8 cellular contexts compared by ENCODE assay signal in genomic region chr19:48513289-48514122, GRCh38. TPM values are rescaled to one million over a fixed set of nuclear protein-coding genes. Genes with fewer than 3 reads are reported as not detected.
A peak's percentile ranks its signal among the peaks of the same experiment; 100 is the strongest.
DNase-seq lines count a peak whose midpoint lies in the region; ATAC-seq and TF ChIP-seq lines count a peak whose summit lies in the region.

No MANE protein-coding gene starts in this region.

- peak; percentile 97 for DNase-seq in G401 (ENCODE audit: low spot score)
- DNase-seq in IMR-90 = peak; percentile 64
- peak; percentile 62 to 68 for DNase-seq in PC-9
- peak; percentile 76 to 81 for DNase-seq in activated T-cell treated with anti-CD3 and anti-CD28 coated beads, Interleukin-2, amount 50 U/mL, for 72 hours
- DNase-seq in fibroblast of pulmonary artery (ENCODE audit: low read depth) = peak; percentile 72
- DNase-seq in natural killer cell = no peak
- DNase-seq in substantia nigra (lab: John Stamatoyannopoulos, UW) = peak; percentile 22 to 92 (median 68)

- no peaks in the 10 kb centered on the region for H3K79me1 ChIP-seq in IMR-90 (ENCODE audit: low read depth in 1 of 2, low read length in 2 of 2)

- no peaks in the 10 kb centered on the region for H3K36me3 Mint-ChIP-seq in activated T-cell treated with anti-CD3 and anti-CD28 coated beads, Interleukin-2, amount 50 U/mL, for 72 hours (ENCODE audit: insufficient read depth in 2 of 2)
- H3K36me3 Mint-ChIP-seq in natural killer cell = no peaks in the 10 kb centered on the region

- H2AK5ac ChIP-seq in IMR-90 (ENCODE audit: low read depth, low read length) = no peak overlapping the region

- no peak overlapping the region for H3K56ac ChIP-seq in IMR-90 (ENCODE audit: extremely low read depth, insufficient read depth, low read length)

- no peaks in the 10 kb centered on the region for H3K9me2 ChIP-seq in PC-9 (ENCODE audit: insufficient read depth)

- H4K91ac ChIP-seq in IMR-90 (ENCODE audit: insufficient read depth, low read depth, low read length) = no peak overlapping the region; the same call in 1 of the 2 replicates

- H3K27me3 ChIP-seq in IMR-90 (ENCODE audit: control insufficient read depth, insufficient read depth, low read length) (peaks cover 17% of the 10 kb centered on the region), PC-9 (ENCODE audit: insufficient read depth, low read depth) (no peaks in the 10 kb centered on the region)

- H3K36me3 ChIP-seq in IMR-90 (ENCODE audit: control insufficient read depth, insufficient read depth, low read length) (no peaks in the 10 kb centered on the region), PC-9 (ENCODE audit: low read depth) (no peaks in the 10 kb centered on the region)

- H3F3A ChIP-seq in PC-9 (ENCODE audit: insufficient read depth, low read depth) = peaks cover 45% of the 10 kb centered on the region; the same call in 1 of the 2 replicates

- in situ Hi-C loops in G401 (cut with HindIII; ENCODE audit: low sequenced_read_pairs) = no loop called here
- in situ Hi-C loops in IMR-90 (cut with MboI; ENCODE audit: low sequenced_read_pairs) = no loop called here

- no peak for TF ChIP-seq POLR2A in IMR-90 (IDR thresholded peaks at IDR 0.05; ENCODE audit: low read depth, low read length)

- H2BK20ac ChIP-seq in IMR-90 (ENCODE audit: low read depth, low read length) = no peak overlapping the region

- TF ChIP-seq CTCF in IMR-90 (conservative IDR thresholded peaks at IDR 0.05; ENCODE audit: low read depth, low read length) = no peak
- no peak for TF ChIP-seq CTCF in PC-9 (conservative IDR thresholded peaks at IDR 0.05)
- no peak for TF ChIP-seq CTCF in fibroblast of pulmonary artery (IDR thresholded peaks at IDR 0.05; ENCODE audit: low read length, missing control alignments)
- no peak for TF ChIP-seq CTCF in natural killer cell (IDR thresholded peaks at IDR 0.05)

- H3K27me3 Mint-ChIP-seq in activated T-cell treated with anti-CD3 and anti-CD28 coated beads, Interleukin-2, amount 50 U/mL, for 72 hours (ENCODE audit: low read depth) = no peaks in the 10 kb centered on the region
- H3K27me3 Mint-ChIP-seq in natural killer cell (ENCODE audit: low read depth in 2 of 2) = peaks cover 0 to 4% of the 10 kb centered on the region in 2 donors

- POLR2A ChIA-PET in IMR-90 (lab: Charles Lee; ENCODE audit: unreplicated experiment) = interaction anchor here (0.8 kb wide), 1 partner anchor 154 kb away, joined by 3 read pairs; no protein-coding TSS in a partner anchor
- POLR2A ChIA-PET in PC-9 (lab: Charles Lee; ENCODE audit: unreplicated experiment) = interaction anchor here (0.6 to 0.7 kb wide), 2 partner anchors 55 to 244 kb away, joined by 3 to 11 read pairs; partner anchors contain the start of gene ZNF114

- H2BK15ac ChIP-seq in IMR-90 (ENCODE audit: low read depth, low read length) = no peak overlapping the region

- H3K4me2 ChIP-seq in IMR-90 (ENCODE audit: low read depth, low read length) = peak overlapping the region; percentile 83
- peak overlapping the region; percentile 83 for H3K4me2 ChIP-seq in PC-9

- no peak overlapping the region for H3K4me3 Mint-ChIP-seq in activated T-cell treated with anti-CD3 and anti-CD28 coated beads, Interleukin-2, amount 50 U/mL, for 72 hours
- no peak overlapping the region for H3K4me3 Mint-ChIP-seq in natural killer cell

- dilution Hi-C loops in IMR-90 (cut with HindIII; ENCODE audit: low sequenced_read_pairs, unreplicated experiment) = no loop called here

- H4K20me1 ChIP-seq in IMR-90 (ENCODE audit: insufficient read depth, low read length) = no peaks in the 10 kb centered on the region
- H4K20me1 ChIP-seq in PC-9 (ENCODE audit: insufficient read depth) = no peaks in the 10 kb centered on the region

- no peaks in the 10 kb centered on the region for H3K79me2 ChIP-seq in PC-9 (ENCODE audit: low read depth)

- H3K14ac ChIP-seq in IMR-90 (replicated peaks; ENCODE audit: low read depth, low read length) = no peak overlapping the region; the same call in 1 of the 2 replicates

- H3K9me3 ChIP-seq in IMR-90 (ENCODE audit: control insufficient read depth, insufficient read depth, low read length) (no peaks in the 10 kb centered on the region), PC-9 (ENCODE audit: insufficient read depth, low read depth) (no peaks in the 10 kb centered on the region)

- peaks cover 17% of the 10 kb centered on the region for H3K4me1 Mint-ChIP-seq in activated T-cell treated with anti-CD3 and anti-CD28 coated beads, Interleukin-2, amount 50 U/mL, for 72 hours (ENCODE audit: low read depth)
- peaks cover 4 to 14% of the 10 kb centered on the region in 2 donors for H3K4me1 Mint-ChIP-seq in natural killer cell

- no peaks in the 10 kb centered on the region for H3K4me1 ChIP-seq in IMR-90 (ENCODE audit: control insufficient read depth, insufficient read depth, low read length)
- no peaks in the 10 kb centered on the region; the same call in 1 of the 2 replicates for H3K4me1 ChIP-seq in PC-9 (replicated peaks; ENCODE audit: insufficient read depth)

- intact Hi-C loops in IMR-90 (cut with micrococcal nuclease) = loop anchor here (5.0 kb wide), 1 partner anchor 39 kb away; the partner anchor contains the start of gene SULT2B1
- intact Hi-C loops in PC-9 (cut with micrococcal nuclease; ENCODE audit: unreplicated experiment) = loop anchor here (2.0 kb wide), 1 partner anchor 39 kb away; the partner anchor contains the start of gene SULT2B1
- intact Hi-C loops in natural killer cell (cut with micrococcal nuclease) = no loop called here

- H3K23ac ChIP-seq in IMR-90 (ENCODE audit: low read depth, low read length) = no peak overlapping the region

- CTCF ChIA-PET in IMR-90 (lab: Yijun Ruan, JAX) (interaction anchor here (0.5 kb wide), 1 partner anchor 158 kb away, joined by 3 read pairs; no protein-coding TSS in a partner anchor), PC-9 (lab: Charles Lee) (interaction anchor here (1.1 kb wide), 1 partner anchor 71 kb away, joined by 3 read pairs; no protein-coding TSS in a partner anchor)

- H2AK9ac ChIP-seq in IMR-90 (replicated peaks; ENCODE audit: low read depth, low read length, poor library complexity) = peak overlapping the region; percentile 69

- 1% methylated on average over 12 of the region's 54 CpGs; no CpG with 5 or more reads in 1 of the 2 experiments for WGBS in IMR-90 (ENCODE audit: extremely low coverage in 2 of 2, insufficient read length in 1 of 2), 2 experiments

- no peaks in the 10 kb centered on the region for H3K9me1 ChIP-seq in IMR-90 (ENCODE audit: insufficient read depth, low read length)

- peak overlapping the region; percentile 41 for H3K9ac ChIP-seq in IMR-90 (ENCODE audit: low read depth, low read length)

- peak overlapping the region; percentile 60 to 92; a peak in 3 of 4 replicates for H4K8ac ChIP-seq in IMR-90 (ENCODE audit: low read depth in 2 of 2, low read length in 2 of 2)

- H3K4ac ChIP-seq in IMR-90 (ENCODE audit: low read depth, low read length) = no peak overlapping the region

- H3K27ac ChIP-seq in IMR-90 (ENCODE audit: insufficient read depth, low read length) (peak overlapping the region; percentile 13; the same call in 1 of the 2 replicates), PC-9 (no peak overlapping the region), substantia nigra (ENCODE audit: low read depth, low read length, poor library complexity, severe bottlenecking) (peak overlapping the region; percentile 88)

- H3K4me3 ChIP-seq in IMR-90 (ENCODE audit: insufficient read depth, low read depth, low read length) (peak overlapping the region; percentile 57), PC-9 (peak overlapping the region; percentile 83), fibroblast of pulmonary artery (replicated peaks; ENCODE audit: low read depth, low read length) (peak overlapping the region; percentile 66)

- ATAC-seq in IMR-90 (ENCODE audit: low read depth) (peak; percentile 87), natural killer cell (peak; percentile 72 to 78 (median 77)), HG03139 (IDR thresholded peaks at IDR 0.05; ENCODE audit: unreplicated experiment) (no peak)
- peak; percentile 75 to 79 for ATAC-seq in activated T-cell treated with anti-CD3 and anti-CD28 coated beads, Interleukin-2, amount 50 U/mL, for 72 hours (replicated peaks in 1 of 2)

- H2BK5ac ChIP-seq in IMR-90 (ENCODE audit: low read depth, low read length, poor library complexity, severe bottlenecking) = no peak overlapping the region

- no peak overlapping the region; the same call in 1 of the 2 replicates for H3K18ac ChIP-seq in IMR-90 (ENCODE audit: low read depth, low read length)

- H3K9me3 Mint-ChIP-seq in activated T-cell treated with anti-CD3 and anti-CD28 coated beads, Interleukin-2, amount 50 U/mL, for 72 hours = no peaks in the 10 kb centered on the region
- H3K9me3 Mint-ChIP-seq in natural killer cell = no peaks in the 10 kb centered on the region

- peak overlapping the region; percentile 54; the same call in 1 of the 2 replicates for H4K5ac ChIP-seq in IMR-90 (ENCODE audit: low read depth, low read length)

- H3K27ac Mint-ChIP-seq in activated T-cell treated with anti-CD3 and anti-CD28 coated beads, Interleukin-2, amount 50 U/mL, for 72 hours = no peak overlapping the region
- no peak overlapping the region for H3K27ac Mint-ChIP-seq in natural killer cell

- no peak for TF ChIP-seq RAD21 in IMR-90 (IDR thresholded peaks at IDR 0.05; ENCODE audit: low read length)

- peak overlapping the region; percentile 96 for H2AFZ ChIP-seq in IMR-90 (replicated peaks; ENCODE audit: low read length, poor library complexity)
- peak overlapping the region; percentile 94 for H2AFZ ChIP-seq in PC-9

- BruUV-seq in IMR-90 (replicated peaks; lab: Mats Ljungman, UMichigan) = no TSS peak
- BruUV-seq in PC-9 (replicated peaks; lab: Mats Ljungman, UMichigan) = TSS peak; percentile 75

- no peak overlapping the region for H2BK120ac ChIP-seq in IMR-90 (ENCODE audit: low read depth, low read length)

RNA-seq across cellular contexts. Expression of gene LMTK3, which starts 1.9 kb away (rescaled TPM):
- 8.1 and 12.5 TPM in 2 replicates for total RNA-seq in G401 (2014; rRNA removed; shearing (Covaris generic))
- 0.18 TPM in 1 of 2 replicates, not detected in the other for total RNA-seq in IMR-90 (2012; rRNA removed)
- 0.60 and 0.87 TPM in 2 replicates for polyA plus RNA-seq in IMR-90 (2012; rRNA removed)
- polyA plus RNA-seq in IMR-90 (2012; cell fraction: cytosol; rRNA removed) = 0.70 and 0.79 TPM in 2 replicates
- polyA plus RNA-seq in IMR-90 (2012; cell fraction: nucleus; rRNA removed; ENCODE audit: low replicate concordance) = 2.9 and 5.0 TPM in 2 replicates
- total RNA-seq in PC-9 (2021) = 13.9 and 19.6 TPM in 2 replicates
- total RNA-seq in activated T-cell treated with anti-CD3 and anti-CD28 coated beads, Interleukin-2, amount 50 U/mL, for 72 hours = 1 to 10 TPM; 6.0 to 6.6 TPM
- total RNA-seq in natural killer cell = 1 to 10 TPM in 2 of 3 donors, under 1 TPM in 1; 0.64 to 2.9 (median 1.9) TPM

RNA-seq across cellular contexts. Expression of gene SULT2B1, which starts 38.5 kb away (rescaled TPM):
- total RNA-seq in G401 (2014; rRNA removed; shearing (Covaris generic)) = 0.37 TPM in 1 of 2 replicates, not detected in the other
- total RNA-seq in IMR-90 (2012; rRNA removed) (not detected in 2 replicates), PC-9 (2021) (4.4 and 6.2 TPM in 2 replicates), natural killer cell (under 1 TPM in 1 of 3 donors, not detected in 2; 0.40 TPM)
- 0.09 TPM in 1 of 2 replicates, not detected in the other for polyA plus RNA-seq in IMR-90 (2012; rRNA removed)
- 0.08 TPM in 1 of 2 replicates, not detected in the other for polyA plus RNA-seq in IMR-90 (2012; cell fraction: cytosol; rRNA removed)
- 0.13 and 0.23 TPM in 2 replicates for polyA plus RNA-seq in IMR-90 (2012; cell fraction: nucleus; rRNA removed; ENCODE audit: low replicate concordance)
- total RNA-seq in activated T-cell treated with anti-CD3 and anti-CD28 coated beads, Interleukin-2, amount 50 U/mL, for 72 hours = not detected

RNA-seq across cellular contexts. Expression of gene CYTH2, which starts 44.3 kb away (rescaled TPM):
- total RNA-seq in G401 (2014; rRNA removed; shearing (Covaris generic)) = 87.4 and 107 TPM in 2 replicates
- total RNA-seq in IMR-90 (2012; rRNA removed) = 35.8 and 38.3 TPM in 2 replicates
- polyA plus RNA-seq in IMR-90 (2012; rRNA removed) = 56.1 and 62.0 TPM in 2 replicates
- 49.6 and 59.9 TPM in 2 replicates for polyA plus RNA-seq in IMR-90 (2012; cell fraction: cytosol; rRNA removed)
- 149 and 158 TPM in 2 replicates for polyA plus RNA-seq in IMR-90 (2012; cell fraction: nucleus; rRNA removed; ENCODE audit: low replicate concordance)
- total RNA-seq in PC-9 (2021) = 74.4 and 93.0 TPM in 2 replicates
- total RNA-seq in activated T-cell treated with anti-CD3 and anti-CD28 coated beads, Interleukin-2, amount 50 U/mL, for 72 hours = 10 to 100 TPM; 59.4 to 68.3 TPM
- total RNA-seq in natural killer cell = 10 to 100 TPM; 38.5 to 44.1 (median 39.2) TPM

RNA-seq across cellular contexts. Expression of gene KCNJ14, which starts 58.1 kb away (rescaled TPM):
- total RNA-seq in G401 (2014; rRNA removed; shearing (Covaris generic)) = 0.31 TPM in 1 of 2 replicates, not detected in the other
- under 0.01 and 0.18 TPM in 2 replicates for total RNA-seq in IMR-90 (2012; rRNA removed)
- 0.34 and 0.39 TPM in 2 replicates for polyA plus RNA-seq in IMR-90 (2012; rRNA removed)
- polyA plus RNA-seq in IMR-90 (2012; cell fraction: cytosol; rRNA removed) = 0.11 and 0.29 TPM in 2 replicates
- polyA plus RNA-seq in IMR-90 (2012; cell fraction: nucleus; rRNA removed; ENCODE audit: low replicate concordance) = 2.0 and 4.1 TPM in 2 replicates
- 5.4 and 8.3 TPM in 2 replicates for total RNA-seq in PC-9 (2021)
- total RNA-seq in activated T-cell treated with anti-CD3 and anti-CD28 coated beads, Interleukin-2, amount 50 U/mL, for 72 hours = 1 to 10 TPM; 3.2 to 5.0 TPM
- 1 to 10 TPM in 1 of 3 donors, under 1 TPM in 2; 0.77 to 1.2 (median 0.85) TPM for total RNA-seq in natural killer cell
